ENCODE assay signal across 1 cellular context in the genomic region with DNA sequence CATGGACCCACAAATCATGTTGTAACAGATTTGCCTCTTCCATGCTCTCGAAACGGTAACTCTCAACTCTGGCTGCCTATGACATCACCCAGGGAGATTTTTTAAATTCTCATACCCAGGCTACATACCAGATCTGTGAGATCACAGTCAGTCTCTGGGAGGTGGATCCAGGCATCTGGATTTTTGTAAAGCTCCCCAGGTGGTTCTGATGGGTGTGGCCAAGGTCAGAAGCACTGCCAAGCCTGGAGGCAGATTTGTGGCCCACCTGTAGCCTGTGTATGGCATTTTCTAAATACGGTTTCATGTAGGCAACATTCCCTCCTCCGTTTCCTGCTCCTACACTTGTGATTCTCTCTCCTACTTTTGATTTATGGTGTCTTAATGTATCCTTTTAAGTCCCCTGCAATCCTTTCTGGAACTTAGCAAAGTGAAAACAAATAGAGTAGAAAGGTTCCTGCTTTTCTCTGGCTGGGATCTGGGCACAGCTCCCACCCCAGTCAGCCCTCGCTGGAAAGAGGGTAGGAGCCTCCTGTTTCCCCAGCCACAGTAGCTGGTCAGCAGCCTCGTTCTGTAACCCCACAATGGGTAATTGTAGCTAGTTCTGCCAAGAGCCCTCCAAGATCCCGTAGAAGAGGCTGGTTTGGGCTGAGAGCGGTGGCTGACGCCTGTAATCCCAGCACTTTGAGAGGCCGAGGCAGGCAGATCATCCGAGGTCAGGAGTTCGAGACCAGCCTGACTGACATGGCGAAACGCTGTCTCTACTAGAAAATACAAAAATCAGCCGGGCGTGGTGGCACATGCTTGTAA.
TF ChIP-seq lines count a peak whose summit lies in the region.

No MANE protein-coding gene starts in this region.

TF ChIP-seq in SK-N-SH, 30 proteins besides CTCF, POLR2A, EP300 and RAD21 (continued from another document):
- TF ChIP-seq FOXJ3 (CRISPR knock-in tag; IDR thresholded peaks at IDR 0.05), result no peak
- TF ChIP-seq FOXM1 (IDR thresholded peaks at IDR 0.05; ENCODE audit: low read depth), result no peak
- no peak for TF ChIP-seq GATA2 (CRISPR knock-in tag; IDR thresholded peaks at IDR 0.05)
- no peak for TF ChIP-seq TAF1 (IDR thresholded peaks at IDR 0.05; ENCODE audit: borderline replicate concordance, low read depth, low read length)
- TF ChIP-seq ELF1 (IDR thresholded peaks at IDR 0.05), result no peak
- TF ChIP-seq SIN3A (IDR thresholded peaks at IDR 0.05; ENCODE audit: borderline replicate concordance, low read depth, low read length), result no peak
- TF ChIP-seq YY1 (IDR thresholded peaks at IDR 0.05; ENCODE audit: low read depth), result no peak
- TF ChIP-seq, protein P1, sequence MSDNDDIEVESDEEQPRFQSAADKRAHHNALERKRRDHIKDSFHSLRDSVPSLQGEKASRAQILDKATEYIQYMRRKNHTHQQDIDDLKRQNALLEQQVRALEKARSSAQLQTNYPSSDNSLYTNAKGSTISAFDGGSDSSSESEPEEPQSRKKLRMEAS (IDR thresholded peaks at IDR 0.05; ENCODE audit: low read depth), result 0 out of 2 replicates have a peak, but pooled peaks have one; percentile 36
- no peak for TF ChIP-seq RCOR1 (IDR thresholded peaks at IDR 0.05; ENCODE audit: low read length)
- TF ChIP-seq TCF12 (IDR thresholded peaks at IDR 0.05), result peak; percentile 80
- no peak for TF ChIP-seq EZH2phosphoT487 (IDR thresholded peaks at IDR 0.05; ENCODE audit: borderline replicate concordance, low read depth)
- no peak for TF ChIP-seq MXI1 (IDR thresholded peaks at IDR 0.05; ENCODE audit: low read depth, low read length)
- no peak for TF ChIP-seq RXRA (IDR thresholded peaks at IDR 0.05; ENCODE audit: borderline replicate concordance, low read depth)
- no peak for TF ChIP-seq MEF2A (IDR thresholded peaks at IDR 0.05; ENCODE audit: borderline replicate concordance, low read depth)
- TF ChIP-seq SMC3 (IDR thresholded peaks at IDR 0.05; ENCODE audit: low read depth, low read length), result no peak
- no peak for TF ChIP-seq CHD2 (IDR thresholded peaks at IDR 0.05; ENCODE audit: low read length, partially characterized antibody)
- no peak for TF ChIP-seq NRF1 (IDR thresholded peaks at IDR 0.05; ENCODE audit: low read depth, low read length)
- TF ChIP-seq, protein P2, sequence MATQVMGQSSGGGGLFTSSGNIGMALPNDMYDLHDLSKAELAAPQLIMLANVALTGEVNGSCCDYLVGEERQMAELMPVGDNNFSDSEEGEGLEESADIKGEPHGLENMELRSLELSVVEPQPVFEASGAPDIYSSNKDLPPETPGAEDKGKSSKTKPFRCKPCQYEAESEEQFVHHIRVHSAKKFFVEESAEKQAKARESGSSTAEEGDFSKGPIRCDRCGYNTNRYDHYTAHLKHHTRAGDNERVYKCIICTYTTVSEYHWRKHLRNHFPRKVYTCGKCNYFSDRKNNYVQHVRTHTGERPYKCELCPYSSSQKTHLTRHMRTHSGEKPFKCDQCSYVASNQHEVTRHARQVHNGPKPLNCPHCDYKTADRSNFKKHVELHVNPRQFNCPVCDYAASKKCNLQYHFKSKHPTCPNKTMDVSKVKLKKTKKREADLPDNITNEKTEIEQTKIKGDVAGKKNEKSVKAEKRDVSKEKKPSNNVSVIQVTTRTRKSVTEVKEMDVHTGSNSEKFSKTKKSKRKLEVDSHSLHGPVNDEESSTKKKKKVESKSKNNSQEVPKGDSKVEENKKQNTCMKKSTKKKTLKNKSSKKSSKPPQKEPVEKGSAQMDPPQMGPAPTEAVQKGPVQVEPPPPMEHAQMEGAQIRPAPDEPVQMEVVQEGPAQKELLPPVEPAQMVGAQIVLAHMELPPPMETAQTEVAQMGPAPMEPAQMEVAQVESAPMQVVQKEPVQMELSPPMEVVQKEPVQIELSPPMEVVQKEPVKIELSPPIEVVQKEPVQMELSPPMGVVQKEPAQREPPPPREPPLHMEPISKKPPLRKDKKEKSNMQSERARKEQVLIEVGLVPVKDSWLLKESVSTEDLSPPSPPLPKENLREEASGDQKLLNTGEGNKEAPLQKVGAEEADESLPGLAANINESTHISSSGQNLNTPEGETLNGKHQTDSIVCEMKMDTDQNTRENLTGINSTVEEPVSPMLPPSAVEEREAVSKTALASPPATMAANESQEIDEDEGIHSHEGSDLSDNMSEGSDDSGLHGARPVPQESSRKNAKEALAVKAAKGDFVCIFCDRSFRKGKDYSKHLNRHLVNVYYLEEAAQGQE (IDR thresholded peaks at IDR 0.05; ENCODE audit: low read depth, low read length), result no peak
- peak; percentile 68; the same call in 1 of the 2 replicates for TF ChIP-seq JUND (IDR thresholded peaks at IDR 0.05)
- TF ChIP-seq TEAD4 (IDR thresholded peaks at IDR 0.05; ENCODE audit: borderline replicate concordance, insufficient read depth), result 0 out of 2 replicates have a peak, but pooled peaks have one; percentile 62
- TF ChIP-seq FOSL2 (IDR thresholded peaks at IDR 0.05; ENCODE audit: borderline replicate concordance, low read depth), result peak; percentile 40; the same call in 1 of the 2 replicates
TF ChIP-seq in SK-N-SH: peak in this region for 6.
